In genomic region chr2:225112362-225113111, GRCh38 we compare ENCODE assay signal across 2 cellular contexts.
TF ChIP-seq lines count a peak whose summit lies in the region.

No MANE protein-coding gene starts in this region.

TF ChIP-seq in GM12878, 131 proteins besides CTCF, POLR2A, EP300 and RAD21 (continued from another document):
- TF ChIP-seq BCL11A (IDR thresholded peaks at IDR 0.05; ENCODE audit: low read depth, low read length): peak; percentile 27; the same call in 1 of the 2 replicates
- peak; percentile 27; the same call in 1 of the 2 replicates for TF ChIP-seq MTA2 (IDR thresholded peaks at IDR 0.05; ENCODE audit: low read depth)
- no peak for TF ChIP-seq MLLT1 (IDR thresholded peaks at IDR 0.05)
- no peak for TF ChIP-seq CEBPZ (IDR thresholded peaks at IDR 0.05; ENCODE audit: low read depth, low read length)
- TF ChIP-seq NFXL1 (IDR thresholded peaks at IDR 0.05; ENCODE audit: borderline replicate concordance): no peak
- TF ChIP-seq DPF2 (IDR thresholded peaks at IDR 0.05): 0 out of 2 replicates have a peak, but pooled peaks have one; percentile 42
- peak; percentile 9; the same call in 1 of the 2 replicates for TF ChIP-seq IRF4 (IDR thresholded peaks at IDR 0.05; ENCODE audit: low read depth, low read length)
- TF ChIP-seq PML (IDR thresholded peaks at IDR 0.05; ENCODE audit: low read length): no peak

TF ChIP-seq in WTC11, 78 proteins besides CTCF, POLR2A, EP300 and RAD21 (continued from another document):
- TF ChIP-seq, protein P1, sequence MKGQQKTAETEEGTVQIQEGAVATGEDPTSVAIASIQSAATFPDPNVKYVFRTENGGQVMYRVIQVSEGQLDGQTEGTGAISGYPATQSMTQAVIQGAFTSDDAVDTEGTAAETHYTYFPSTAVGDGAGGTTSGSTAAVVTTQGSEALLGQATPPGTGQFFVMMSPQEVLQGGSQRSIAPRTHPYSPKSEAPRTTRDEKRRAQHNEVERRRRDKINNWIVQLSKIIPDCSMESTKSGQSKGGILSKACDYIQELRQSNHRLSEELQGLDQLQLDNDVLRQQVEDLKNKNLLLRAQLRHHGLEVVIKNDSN (CRISPR knock-in tag; IDR thresholded peaks at IDR 0.05): no peak
- TF ChIP-seq, protein P2, sequence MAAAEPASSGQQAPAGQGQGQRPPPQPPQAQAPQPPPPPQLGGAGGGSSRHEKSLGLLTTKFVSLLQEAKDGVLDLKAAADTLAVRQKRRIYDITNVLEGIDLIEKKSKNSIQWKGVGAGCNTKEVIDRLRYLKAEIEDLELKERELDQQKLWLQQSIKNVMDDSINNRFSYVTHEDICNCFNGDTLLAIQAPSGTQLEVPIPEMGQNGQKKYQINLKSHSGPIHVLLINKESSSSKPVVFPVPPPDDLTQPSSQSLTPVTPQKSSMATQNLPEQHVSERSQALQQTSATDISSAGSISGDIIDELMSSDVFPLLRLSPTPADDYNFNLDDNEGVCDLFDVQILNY (CRISPR knock-in tag; IDR thresholded peaks at IDR 0.05): no peak
- TF ChIP-seq, protein P3, sequence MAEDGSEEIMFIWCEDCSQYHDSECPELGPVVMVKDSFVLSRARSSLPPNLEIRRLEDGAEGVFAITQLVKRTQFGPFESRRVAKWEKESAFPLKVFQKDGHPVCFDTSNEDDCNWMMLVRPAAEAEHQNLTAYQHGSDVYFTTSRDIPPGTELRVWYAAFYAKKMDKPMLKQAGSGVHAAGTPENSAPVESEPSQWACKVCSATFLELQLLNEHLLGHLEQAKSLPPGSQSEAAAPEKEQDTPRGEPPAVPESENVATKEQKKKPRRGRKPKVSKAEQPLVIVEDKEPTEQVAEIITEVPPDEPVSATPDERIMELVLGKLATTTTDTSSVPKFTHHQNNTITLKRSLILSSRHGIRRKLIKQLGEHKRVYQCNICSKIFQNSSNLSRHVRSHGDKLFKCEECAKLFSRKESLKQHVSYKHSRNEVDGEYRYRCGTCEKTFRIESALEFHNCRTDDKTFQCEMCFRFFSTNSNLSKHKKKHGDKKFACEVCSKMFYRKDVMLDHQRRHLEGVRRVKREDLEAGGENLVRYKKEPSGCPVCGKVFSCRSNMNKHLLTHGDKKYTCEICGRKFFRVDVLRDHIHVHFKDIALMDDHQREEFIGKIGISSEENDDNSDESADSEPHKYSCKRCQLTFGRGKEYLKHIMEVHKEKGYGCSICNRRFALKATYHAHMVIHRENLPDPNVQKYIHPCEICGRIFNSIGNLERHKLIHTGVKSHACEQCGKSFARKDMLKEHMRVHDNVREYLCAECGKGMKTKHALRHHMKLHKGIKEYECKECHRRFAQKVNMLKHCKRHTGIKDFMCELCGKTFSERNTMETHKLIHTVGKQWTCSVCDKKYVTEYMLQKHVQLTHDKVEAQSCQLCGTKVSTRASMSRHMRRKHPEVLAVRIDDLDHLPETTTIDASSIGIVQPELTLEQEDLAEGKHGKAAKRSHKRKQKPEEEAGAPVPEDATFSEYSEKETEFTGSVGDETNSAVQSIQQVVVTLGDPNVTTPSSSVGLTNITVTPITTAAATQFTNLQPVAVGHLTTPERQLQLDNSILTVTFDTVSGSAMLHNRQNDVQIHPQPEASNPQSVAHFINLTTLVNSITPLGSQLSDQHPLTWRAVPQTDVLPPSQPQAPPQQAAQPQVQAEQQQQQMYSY (CRISPR knock-in tag; IDR thresholded peaks at IDR 0.05): no peak
- no peak for TF ChIP-seq SMAD3 (CRISPR knock-in tag; IDR thresholded peaks at IDR 0.05; ENCODE audit: borderline replicate concordance)
